Comparison of ENCODE assay signal across 8 cellular contexts in genomic region chr1:152001631-152002584, GRCh38. TPM values are rescaled to one million over a fixed set of nuclear protein-coding genes. Genes with fewer than 3 reads are reported as not detected.
DNase-seq lines count a peak whose midpoint lies in the region; ATAC-seq, FAIRE-seq and TF ChIP-seq lines count a peak whose summit lies in the region.

No MANE protein-coding gene starts in this region.

- intact Hi-C loops in heart left ventricle (cut with DNase I) = loop anchor here in 8 of 10 donors (1.0 to 10.0 kb wide), 6 partner anchors 33 to 237 kb away; partner anchors contain the start of gene MRPL9 (in 1 of the 8)
- intact Hi-C loops in psoas muscle (cut with DNase I) = loop anchor here in 1 of 2 donors (2.0 kb wide), 2 partner anchors 33 to 67 kb away; no protein-coding TSS in a partner anchor

- H3K27ac Mint-ChIP-seq in activated naive CD8-positive, alpha-beta T cell treated with anti-CD3 and anti-CD28 coated beads, Interleukin-2, amount 10 ng/mL, durations not matched to agents 7 days and 5 days = no peak overlapping the region

- no peaks in the 10 kb centered on the region for H3K36me3 Mint-ChIP-seq in activated naive CD8-positive, alpha-beta T cell treated with anti-CD3 and anti-CD28 coated beads, Interleukin-2, amount 10 ng/mL, durations not matched to agents 7 days and 5 days

- FAIRE-seq in urothelium cell line (lab: Jason Lieb, UNC) = no peak

- peaks cover 0 to 24% (median 5%) of the 10 kb centered on the region in 12 donors for H3K4me1 ChIP-seq in heart left ventricle
- H3K4me1 ChIP-seq in psoas muscle = peaks cover 3% of the 10 kb centered on the region

- H3K4me3 ChIP-seq in heart left ventricle (no peak overlapping the region), psoas muscle (no peak overlapping the region)

- 69 to 74% (median 73%) methylated on average over 4 of the region's 4 CpGs for WGBS in heart left ventricle, 4 donors
- WGBS in psoas muscle, 3 donors = 64 to 74% (median 67%) methylated on average over 4 of the region's 4 CpGs

- no peak overlapping the region for H3K4me3 Mint-ChIP-seq in activated naive CD8-positive, alpha-beta T cell treated with anti-CD3 and anti-CD28 coated beads, Interleukin-2, amount 10 ng/mL, durations not matched to agents 7 days and 5 days

- H3K4me1 Mint-ChIP-seq in activated naive CD8-positive, alpha-beta T cell treated with anti-CD3 and anti-CD28 coated beads, Interleukin-2, amount 10 ng/mL, durations not matched to agents 7 days and 5 days = peaks cover 4% of the 10 kb centered on the region

- POLR2A ChIA-PET in activated naive CD8-positive, alpha-beta T cell treated with anti-CD3 and anti-CD28 coated beads, Interleukin-2, amount 10 ng/mL, durations not matched to agents 7 days and 5 days (lab: Charles Lee) = interaction anchor here (1.1 to 2.0 kb wide), 6 partner anchors 34 to 97 kb away, joined by 3 to 10 read pairs (median 4); no protein-coding TSS in a partner anchor

- H3K27me3 ChIP-seq in heart left ventricle (no peaks in the 10 kb centered on the region), psoas muscle (ENCODE audit: insufficient read depth in 3 of 3, low read length in 2 of 3) (peaks cover 0 to 14% (median 0%) of the 10 kb centered on the region in 3 donors)

- peaks cover 47% of the 10 kb centered on the region for H3K27me3 Mint-ChIP-seq in activated naive CD8-positive, alpha-beta T cell treated with anti-CD3 and anti-CD28 coated beads, Interleukin-2, amount 10 ng/mL, durations not matched to agents 7 days and 5 days

- H3K27ac ChIP-seq in heart left ventricle (peak overlapping the region in 7 of 12 donors; percentile 20 to 88 (median 50)), psoas muscle (peak overlapping the region; percentile 18)

- no peak for TF ChIP-seq POLR2A in heart left ventricle (IDR thresholded peaks at IDR 0.05)

- TF ChIP-seq CTCF in heart left ventricle (IDR thresholded peaks at IDR 0.05) (peak; percentile 87 to 97 (median 92)), psoas muscle (IDR thresholded peaks at IDR 0.05) (peak; percentile 88)

- peak; percentile 2 for DNase-seq in GF-D8 (lab: John Stamatoyannopoulos, UW)
- peak; percentile 62 for DNase-seq in NCI-H1092 (lab: John Stamatoyannopoulos, UW)
- peak; percentile 70 for DNase-seq in SKM-1 treated with dmso at 0.1 percent for 144 hours (lab: John Stamatoyannopoulos, UW; ENCODE audit: unreplicated experiment)
- peak; percentile 75 for DNase-seq in activated naive CD8-positive, alpha-beta T cell treated with anti-CD3 and anti-CD28 coated beads, Interleukin-2, amount 10 ng/mL, durations not matched to agents 7 days and 5 days
- DNase-seq in heart left ventricle = peak; percentile 80 to 91 (median 85)
- peak; percentile 88 to 89 for DNase-seq in psoas muscle
- DNase-seq in urothelium cell line (ENCODE audit: low spot score) = peak; percentile 76

- H3K9me3 Mint-ChIP-seq in activated naive CD8-positive, alpha-beta T cell treated with anti-CD3 and anti-CD28 coated beads, Interleukin-2, amount 10 ng/mL, durations not matched to agents 7 days and 5 days = no peaks in the 10 kb centered on the region

- no peaks in the 10 kb centered on the region for H3K36me3 ChIP-seq in heart left ventricle
- H3K36me3 ChIP-seq in psoas muscle (ENCODE audit: insufficient read depth in 1 of 2, low read depth in 1 of 2) = no peaks in the 10 kb centered on the region

- ATAC-seq in activated naive CD8-positive, alpha-beta T cell treated with anti-CD3 and anti-CD28 coated beads, Interleukin-2, amount 10 ng/mL, durations not matched to agents 7 days and 5 days (ENCODE audit: low read depth) = peak; percentile 73
- ATAC-seq in heart left ventricle (peak; percentile 23 to 67 (median 61)), psoas muscle (peak; percentile 74 to 87 (median 76)), GM18870 (IDR thresholded peaks at IDR 0.05; ENCODE audit: unreplicated experiment) (no peak)

- H3K9me3 ChIP-seq in heart left ventricle = no peaks in the 10 kb centered on the region
- H3K9me3 ChIP-seq in psoas muscle = no peaks in the 10 kb centered on the region

RNA-seq across cellular contexts. Expression of gene S100A10, which starts 8.2 kb away (rescaled TPM):
- total RNA-seq in activated naive CD8-positive, alpha-beta T cell treated with anti-CD3 and anti-CD28 coated beads, Interleukin-2, amount 10 ng/mL, durations not matched to agents 7 days and 5 days = 100 to 1,000 TPM; 529 to 544 TPM
- 100 to 1,000 TPM in 7 of 9 donors, 10 to 100 TPM in 2; 55.5 to 403 (median 156) TPM for total RNA-seq in heart left ventricle
- polyA plus RNA-seq in heart left ventricle = 100 to 1,000 TPM; 258 to 387 TPM
- total RNA-seq in psoas muscle = 100 to 1,000 TPM in 1 of 4 donors, 10 to 100 TPM in 3; 41.8 to 150 (median 59.9) TPM
- polyA plus RNA-seq in psoas muscle = 100 to 1,000 TPM in 1 of 3 donors, 10 to 100 TPM in 2; 30.5 to 414 (median 61.6) TPM

RNA-seq across cellular contexts. Expression of gene S100A11, which starts 34.9 kb away (rescaled TPM):
- total RNA-seq in activated naive CD8-positive, alpha-beta T cell treated with anti-CD3 and anti-CD28 coated beads, Interleukin-2, amount 10 ng/mL, durations not matched to agents 7 days and 5 days = 100 to 1,000 TPM; 241 to 262 TPM
- total RNA-seq in heart left ventricle = 100 to 1,000 TPM in 4 of 9 donors, 10 to 100 TPM in 5; 44.9 to 368 (median 80.7) TPM
- 100 to 1,000 TPM; 179 to 571 TPM for polyA plus RNA-seq in heart left ventricle
- 10 to 100 TPM; 36.7 to 68.5 (median 47.1) TPM for total RNA-seq in psoas muscle
- 100 to 1,000 TPM in 1 of 3 donors, 10 to 100 TPM in 2; 61.2 to 500 (median 96.1) TPM for polyA plus RNA-seq in psoas muscle

Comparison
In these comparisons a context has a peak if more than half of its experiments do, and no peak if none do; other contexts are left out.
1. DNase-seq: peak in every context shown above with its lines; median percentile 88 in psoas muscle; 85 in heart left ventricle; 76 in urothelium cell line; 75 in activated naive CD8-positive, alpha-beta T cell treated with anti-CD3 and anti-CD28 coated beads, Interleukin-2, amount 10 ng/mL, durations not matched to agents 7 days and 5 days; 70 in SKM-1 treated with dmso at 0.1 percent for 144 hours; 62 in NCI-H1092; 2 in GF-D8.